ENCODE assay signal across 10 cellular contexts in the genomic region with DNA sequence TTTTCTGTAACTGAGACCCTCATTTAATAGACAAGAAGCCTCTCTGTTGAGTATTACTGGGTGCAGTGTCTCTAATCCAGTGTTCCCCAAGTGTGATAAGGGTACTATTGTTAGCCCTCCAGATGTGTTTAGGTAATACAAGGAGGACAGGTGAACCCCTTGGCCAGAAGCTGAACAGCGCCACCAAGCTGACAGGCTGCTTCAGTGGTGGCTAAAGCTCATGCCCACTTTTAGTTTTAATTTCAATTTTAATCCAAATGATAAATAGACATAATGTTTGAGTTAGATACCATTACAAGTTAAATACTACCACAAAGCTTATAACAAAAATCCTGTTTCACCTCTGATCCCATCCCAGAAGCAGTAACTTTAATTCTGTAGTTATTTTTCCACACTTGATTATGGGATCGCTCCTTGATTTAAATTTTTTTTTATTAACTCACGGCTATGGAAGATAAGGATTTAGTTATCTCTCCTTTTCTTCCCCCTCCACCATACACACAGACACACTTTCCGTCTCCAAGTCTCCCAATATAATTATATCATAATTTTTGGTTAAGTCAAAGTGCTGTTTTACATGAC. TPM values are rescaled to one million over a fixed set of nuclear protein-coding genes. Genes with fewer than 3 reads are reported as not detected.
DNase-seq lines count a peak whose midpoint lies in the region; ATAC-seq, FAIRE-seq and TF ChIP-seq lines count a peak whose summit lies in the region.
"Had no signal": no experiment of that assay in that cellular context is flagged by ENCODE, and none has a peak within 500 bp of the region (broad histone marks: within the 10 kb centered on the region; RNA-seq: fewer than 3 reads in every experiment).

No MANE protein-coding gene starts in this region.

- FAIRE-seq in urothelium cell line (lab: Jason Lieb, UNC): no peak

- DNase-seq in stimulated activated CD4-positive, alpha-beta T cell treated with anti-CD3 and anti-CD28 coated beads, Interleukin-15, amount 100 ng/mL, for 24 hours: peak; percentile 37
- DNase-seq in stimulated activated CD4-positive, alpha-beta T cell treated with anti-CD3 and anti-CD28 coated beads, Interleukin-4, amount 100 ng/mL, for 4 hours: no peak
- DNase-seq in PC-9 (peak in 1 of 2 experiments; percentile 26), fibroblast of mammary gland (ENCODE audit: low read depth) (peak; percentile 6), urothelium cell line (ENCODE audit: low spot score) (peak; percentile 37), C1 segment of cervical spinal cord (lab: John Stamatoyannopoulos, UW) (no peak)
- DNase-seq: left lung had no signal

- H3K9me3 ChIP-seq in PC-9 (ENCODE audit: insufficient read depth, low read depth): no peaks in the 10 kb centered on the region
- H3K9me3 ChIP-seq: left lung, thyroid gland had no signal

- no peaks in the 10 kb centered on the region for H4K20me1 ChIP-seq in PC-9 (ENCODE audit: insufficient read depth)

- intact Hi-C loops in PC-9 (cut with micrococcal nuclease; ENCODE audit: unreplicated experiment): no loop called here

- POLR2A ChIA-PET in PC-9 (lab: Charles Lee; ENCODE audit: unreplicated experiment): interaction anchor here (0.6 kb wide), 1 partner anchor 251 kb away, joined by 3 read pairs; no protein-coding TSS in a partner anchor

- no peaks in the 10 kb centered on the region for H3K9me2 ChIP-seq in PC-9 (ENCODE audit: insufficient read depth)

- H3K79me2 ChIP-seq in PC-9 (ENCODE audit: low read depth): no peaks in the 10 kb centered on the region

- no peak overlapping the region for H3K4me2 ChIP-seq in PC-9

- H3K27me3 ChIP-seq in PC-9 (ENCODE audit: insufficient read depth, low read depth): peaks cover 28% of the 10 kb centered on the region
- H3K27me3 ChIP-seq: thyroid gland had no signal

- no peak overlapping the region for H2AFZ ChIP-seq in PC-9

- CTCF ChIA-PET in PC-9 (lab: Charles Lee): interaction anchor here (1.0 kb wide), 2 partner anchors 57 to 86 kb away, joined by 3 read pairs; no protein-coding TSS in a partner anchor

- no TSS peak for BruUV-seq in PC-9 (replicated peaks; lab: Mats Ljungman, UMichigan)

- no peaks in the 10 kb centered on the region for H3K36me3 ChIP-seq in PC-9 (ENCODE audit: low read depth)
- H3K36me3 ChIP-seq: left lung, thyroid gland had no signal

- TF ChIP-seq CTCF in PC-9 (conservative IDR thresholded peaks at IDR 0.05): peak; percentile 77
- peak; percentile 56 for TF ChIP-seq CTCF in fibroblast of mammary gland (conservative IDR thresholded peaks at IDR 0.05; ENCODE audit: control insufficient read depth, insufficient read depth, low read depth, low read length)

- ATAC-seq in HG03571 (IDR thresholded peaks at IDR 0.05; ENCODE audit: unreplicated experiment) (no peak), GM18519 (IDR thresholded peaks at IDR 0.05; ENCODE audit: low FRiP score, unreplicated experiment) (no peak)
- ATAC-seq: left lung had no signal

- no peaks in the 10 kb centered on the region for H3K4me1 ChIP-seq in PC-9 (replicated peaks; ENCODE audit: insufficient read depth)
- H3K4me1 ChIP-seq: left lung, thyroid gland had no signal

- H3K27ac ChIP-seq in PC-9: no peak overlapping the region
- H3K27ac ChIP-seq: left lung, thyroid gland had no signal

- H3K4me3 ChIP-seq in PC-9 (no peak overlapping the region), fibroblast of mammary gland (ENCODE audit: control insufficient read depth, low read depth, low read length) (no peak overlapping the region)
- H3K4me3 ChIP-seq: left lung, thyroid gland had no signal

- H3F3A ChIP-seq in PC-9 (ENCODE audit: insufficient read depth, low read depth): no peaks in the 10 kb centered on the region

RNA-seq across cellular contexts. Expression of a gene that starts 8.3 kb away (rescaled TPM):
- total RNA-seq in PC-9 (2021): 36.7 and 38.4 TPM in 2 replicates

Comparison
In these comparisons a context has a peak if more than half of its experiments do, and no peak if none do; other contexts are left out.
1. DNase-seq: peak in stimulated activated CD4-positive, alpha-beta T cell treated with anti-CD3 and anti-CD28 coated beads, Interleukin-15, amount 100 ng/mL, for 24 hours (single experiment), fibroblast of mammary gland (single experiment) and urothelium cell line (single experiment); none in stimulated activated CD4-positive, alpha-beta T cell treated with anti-CD3 and anti-CD28 coated beads, Interleukin-4, amount 100 ng/mL, for 4 hours (0 of 2) and C1 segment of cervical spinal cord (0 of 14).